Comparison of ENCODE assay signal across 27 cellular contexts in genomic region chr5:30384171-30384570, GRCh38.
DNase-seq lines count a peak whose midpoint lies in the region; ATAC-seq, FAIRE-seq and TF ChIP-seq lines count a peak whose summit lies in the region.
"Had no signal": no experiment of that assay in that cellular context is flagged by ENCODE, and none has a peak within 500 bp of the region (broad histone marks: within the 10 kb centered on the region; RNA-seq: fewer than 3 reads in every experiment).

No MANE protein-coding gene starts in this region.

- H2BK5ac ChIP-seq in IMR-90 (ENCODE audit: low read depth, low read length, poor library complexity, severe bottlenecking) (no peak overlapping the region), mesenchymal stem cell (ENCODE audit: low read depth, low read length, poor library complexity, severe bottlenecking) (no peak overlapping the region)

- H3K18ac ChIP-seq in IMR-90 (ENCODE audit: low read depth, low read length) (no peak overlapping the region), mesenchymal stem cell (ENCODE audit: low read depth in 1 of 2, low read length in 2 of 2) (no peak overlapping the region)

- H3K4me3 Mint-ChIP-seq in type B pancreatic cell = no peak overlapping the region
- H3K4me3 Mint-ChIP-seq: CD14-positive monocyte; CD4-positive, alpha-beta memory T cell; CD4-positive, CD25-positive, alpha-beta regulatory T cell; CD8-positive, alpha-beta memory T cell had no signal

- no peaks in the 10 kb centered on the region for H3K79me1 ChIP-seq in IMR-90 (ENCODE audit: low read depth in 1 of 2, low read length in 2 of 2)
- no peaks in the 10 kb centered on the region for H3K79me1 ChIP-seq in mesenchymal stem cell (replicated peaks; ENCODE audit: low read length, poor library complexity, severe bottlenecking)

- FAIRE-seq in HepG2 (lab: Jason Lieb, UNC) = no peak
- FAIRE-seq: GM12878, GM12892, GM18507 had no signal

- H3K4ac ChIP-seq in IMR-90 (ENCODE audit: low read depth, low read length) (no peak overlapping the region), mesenchymal stem cell (ENCODE audit: low read depth in 1 of 2, low read length in 2 of 2) (no peak overlapping the region)

- WGBS in HepG2 (ENCODE audit: low lambda C conversion rate) = 0% methylated on average over 4 of the region's 4 CpGs
- WGBS in right lobe of liver (ENCODE audit: insufficient coverage, low coverage, low lambda C conversion rate, missing lambda C conversion rate) = 67% methylated on average over 4 of the region's 4 CpGs
- no CpG with 5 or more reads among the region's 4 CpGs for WGBS in IMR-90 (ENCODE audit: extremely low coverage in 2 of 2, insufficient read length in 1 of 2), 2 experiments
- 80% methylated on average over 1 of the region's 4 CpGs for whole genome bisulfite sequencing in mesenchymal stem cell

- H3K14ac ChIP-seq in IMR-90 (replicated peaks; ENCODE audit: low read depth, low read length) (no peak overlapping the region), mesenchymal stem cell (ENCODE audit: low read length in 2 of 2) (no peak overlapping the region)

- H3K4me2 ChIP-seq in HepG2 (ENCODE audit: low read depth, low read length) (no peak overlapping the region), IMR-90 (ENCODE audit: low read depth, low read length) (no peak overlapping the region), neural cell (ENCODE audit: low read length) (no peak overlapping the region), mesenchymal stem cell (ENCODE audit: low read length, poor library complexity, severe bottlenecking) (no peak overlapping the region)
- H3K4me2 ChIP-seq: BLaER1 had no signal

- no peak overlapping the region for H3K4me3 ChIP-seq in HepG2 (replicated peaks in 1 of 3; ENCODE audit: insufficient read depth in 1 of 3, low read depth in 2 of 3, low read length in 3 of 3)
- no peak overlapping the region for H3K4me3 ChIP-seq in right lobe of liver
- H3K4me3 ChIP-seq in IMR-90 (ENCODE audit: insufficient read depth, low read depth, low read length) = no peak overlapping the region
- H3K4me3 ChIP-seq in neural cell (ENCODE audit: low read length) = no peak overlapping the region
- no peak overlapping the region for H3K4me3 ChIP-seq in mesenchymal stem cell (ENCODE audit: insufficient read depth in 1 of 2, low read depth in 1 of 2, low read length in 2 of 2)
- H3K4me3 ChIP-seq: BLaER1, GM12878 had no signal

- H3K27ac ChIP-seq in HepG2 (ENCODE audit: extremely low read length, insufficient read depth, low read length) (no peak overlapping the region), right lobe of liver (no peak overlapping the region), IMR-90 (ENCODE audit: insufficient read depth, low read length) (no peak overlapping the region), neural cell (ENCODE audit: low read length) (peak overlapping the region; percentile 14), mesenchymal stem cell (ENCODE audit: low read length, poor library complexity, severe bottlenecking) (no peak overlapping the region)
- H3K27ac ChIP-seq: 22Rv1, BLaER1 had no signal

- H2BK15ac ChIP-seq in IMR-90 (ENCODE audit: low read depth, low read length) (no peak overlapping the region), mesenchymal stem cell (ENCODE audit: low read depth, poor library complexity, severe bottlenecking) (no peak overlapping the region)

- no peak for TF ChIP-seq CTCF in HepG2 (CRISPR knock-in tag; IDR thresholded peaks at IDR 0.05)
- TF ChIP-seq CTCF in right lobe of liver (IDR thresholded peaks at IDR 0.05) = no peak
- TF ChIP-seq CTCF in IMR-90 (conservative IDR thresholded peaks at IDR 0.05; ENCODE audit: low read depth, low read length) = no peak
- TF ChIP-seq CTCF in neural cell (IDR thresholded peaks at IDR 0.05; ENCODE audit: poor library complexity, severe bottlenecking) = no peak
- TF ChIP-seq CTCF in type B pancreatic cell (conservative IDR thresholded peaks at IDR 0.05) = no peak

- H3K9me3 ChIP-seq in HepG2 (ENCODE audit: low read length) (no peaks in the 10 kb centered on the region), right lobe of liver (no peaks in the 10 kb centered on the region), IMR-90 (ENCODE audit: control insufficient read depth, insufficient read depth, low read length) (no peaks in the 10 kb centered on the region), neural cell (ENCODE audit: low read length) (no peaks in the 10 kb centered on the region), mesenchymal stem cell (ENCODE audit: control insufficient read depth, low read length) (peaks cover 6% of the 10 kb centered on the region)
- H3K9me3 ChIP-seq: BE2C, BLaER1 had no signal

- no peak overlapping the region for H4K5ac ChIP-seq in IMR-90 (ENCODE audit: low read depth, low read length)

- H4K91ac ChIP-seq in IMR-90 (ENCODE audit: insufficient read depth, low read depth, low read length) (no peak overlapping the region), mesenchymal stem cell (ENCODE audit: low read length) (no peak overlapping the region)

- H3K9ac ChIP-seq in HepG2 (ENCODE audit: insufficient read depth, low read depth, low read length) (no peak overlapping the region), IMR-90 (ENCODE audit: low read depth, low read length) (no peak overlapping the region), neural cell (ENCODE audit: low read length) (no peak overlapping the region), mesenchymal stem cell (ENCODE audit: low read length) (no peak overlapping the region)
- H3K9ac ChIP-seq: BLaER1 had no signal

- H3K9me2 ChIP-seq in neural cell (ENCODE audit: insufficient read depth, low read length) = no peaks in the 10 kb centered on the region

- H4K8ac ChIP-seq in IMR-90 (ENCODE audit: low read depth in 2 of 2, low read length in 2 of 2) = no peak overlapping the region
- no peak overlapping the region for H4K8ac ChIP-seq in mesenchymal stem cell (ENCODE audit: low read length)

- no peaks in the 10 kb centered on the region for H3K9me1 ChIP-seq in IMR-90 (ENCODE audit: insufficient read depth, low read length)

- no peaks in the 10 kb centered on the region for H3F3A ChIP-seq in neural cell (ENCODE audit: insufficient read depth, low read length, poor library complexity, severe bottlenecking)

- in situ Hi-C loops in HepG2 (cut with HindIII; ENCODE audit: extremely low pct_ligation_motif_present, low pct_unique_long_range_greater_than_20kb) = no loop called here
- in situ Hi-C loops in IMR-90 (cut with MboI; ENCODE audit: low sequenced_read_pairs) = no loop called here

- H3K27me3 Mint-ChIP-seq in type B pancreatic cell = no peaks in the 10 kb centered on the region
- H3K27me3 Mint-ChIP-seq: CD4-positive, alpha-beta memory T cell; CD4-positive, CD25-positive, alpha-beta regulatory T cell; CD8-positive, alpha-beta memory T cell had no signal

- intact Hi-C loops in HepG2 (cut with micrococcal nuclease; ENCODE audit: unreplicated experiment) (no loop called here), right lobe of liver (cut with DNase I) (no loop called here), IMR-90 (cut with micrococcal nuclease) (no loop called here)

- H3K79me2 ChIP-seq in HepG2 (ENCODE audit: insufficient read depth, low read length) = no peaks in the 10 kb centered on the region
- no peaks in the 10 kb centered on the region for H3K79me2 ChIP-seq in neural cell (replicated peaks; ENCODE audit: insufficient read depth, low read length)

- H3K27ac Mint-ChIP-seq in type B pancreatic cell = no peak overlapping the region
- H3K27ac Mint-ChIP-seq: CD14-positive monocyte; CD4-positive, alpha-beta memory T cell; CD4-positive, CD25-positive, alpha-beta regulatory T cell; CD8-positive, alpha-beta memory T cell had no signal

- H3K36me3 Mint-ChIP-seq in type B pancreatic cell = no peaks in the 10 kb centered on the region
- H3K36me3 Mint-ChIP-seq: CD14-positive monocyte; CD4-positive, alpha-beta memory T cell; CD4-positive, CD25-positive, alpha-beta regulatory T cell; CD8-positive, alpha-beta memory T cell had no signal

- no peaks in the 10 kb centered on the region for H3K36me3 ChIP-seq in HepG2 (replicated peaks in 1 of 2; ENCODE audit: control insufficient read depth in 1 of 2, insufficient read depth in 2 of 2, low read length in 2 of 2)
- H3K36me3 ChIP-seq in right lobe of liver = no peaks in the 10 kb centered on the region
- no peaks in the 10 kb centered on the region for H3K36me3 ChIP-seq in IMR-90 (ENCODE audit: control insufficient read depth, insufficient read depth, low read length)
- H3K36me3 ChIP-seq in neural cell (ENCODE audit: insufficient read depth, low read length) = no peaks in the 10 kb centered on the region
- no peaks in the 10 kb centered on the region for H3K36me3 ChIP-seq in mesenchymal stem cell (ENCODE audit: control insufficient read depth in 1 of 2, insufficient read depth in 2 of 2, low read depth in 1 of 2, low read length in 2 of 2)
- H3K36me3 ChIP-seq: BE2C, BLaER1 had no signal

- H2AK5ac ChIP-seq in IMR-90 (ENCODE audit: low read depth, low read length) = no peak overlapping the region
- no peak overlapping the region for H2AK5ac ChIP-seq in mesenchymal stem cell (ENCODE audit: low read length, severe bottlenecking)

- TF ChIP-seq RAD21 in HepG2 (CRISPR knock-in tag; IDR thresholded peaks at IDR 0.05) (no peak), IMR-90 (IDR thresholded peaks at IDR 0.05; ENCODE audit: low read length) (no peak), neural cell (conservative IDR thresholded peaks at IDR 0.05) (no peak)

- H2BK20ac ChIP-seq in IMR-90 (ENCODE audit: low read depth, low read length) = no peak overlapping the region

- H3K23ac ChIP-seq in IMR-90 (ENCODE audit: low read depth, low read length) = no peak overlapping the region
- H3K23ac ChIP-seq in mesenchymal stem cell (ENCODE audit: low read length in 2 of 2) = no peak overlapping the region

- ATAC-seq in HepG2 (no peak), right lobe of liver (no peak), IMR-90 (ENCODE audit: low read depth) (no peak)
- ATAC-seq: GM12878 had no signal

- H4K20me1 ChIP-seq in HepG2 (ENCODE audit: insufficient read depth, low read length) (no peaks in the 10 kb centered on the region), IMR-90 (ENCODE audit: insufficient read depth, low read length) (no peaks in the 10 kb centered on the region), neural cell (ENCODE audit: insufficient read depth) (no peaks in the 10 kb centered on the region)
- H4K20me1 ChIP-seq: BLaER1 had no signal

- H2BK12ac ChIP-seq in mesenchymal stem cell (ENCODE audit: low read length in 2 of 2) = no peak overlapping the region

- TF ChIP-seq POLR2A in HepG2 (IDR thresholded peaks at IDR 0.05; ENCODE audit: insufficient read depth in 1 of 2, low read depth in 2 of 2, low read length in 2 of 2) = no peak
- TF ChIP-seq POLR2A in right lobe of liver (IDR thresholded peaks at IDR 0.05) = no peak
- TF ChIP-seq POLR2A in IMR-90 (IDR thresholded peaks at IDR 0.05; ENCODE audit: low read depth, low read length) = no peak

- POLR2A ChIA-PET in HepG2 (lab: Yijun Ruan, JAX) = no interaction called here
- POLR2A ChIA-PET in IMR-90 (lab: Charles Lee; ENCODE audit: unreplicated experiment) = no interaction called here

- H2AFZ ChIP-seq in HepG2 (ENCODE audit: low read length) = no peak overlapping the region
- no peak overlapping the region for H2AFZ ChIP-seq in IMR-90 (replicated peaks; ENCODE audit: low read length, poor library complexity)
- H2AFZ ChIP-seq in neural cell (ENCODE audit: low read depth, low read length) = no peak overlapping the region
- no peak overlapping the region for H2AFZ ChIP-seq in mesenchymal stem cell (ENCODE audit: low read depth, low read length)

- no peaks in the 10 kb centered on the region for H3K4me1 Mint-ChIP-seq in type B pancreatic cell (ENCODE audit: unreplicated experiment)
- H3K4me1 Mint-ChIP-seq: CD14-positive monocyte; CD4-positive, alpha-beta memory T cell; CD4-positive, CD25-positive, alpha-beta regulatory T cell; CD8-positive, alpha-beta memory T cell had no signal

- CTCF ChIA-PET in HepG2 (lab: Yijun Ruan, JAX; ENCODE audit: low intra/inter-chr PET ratio, low total read pairs) (no interaction called here), IMR-90 (lab: Yijun Ruan, JAX) (no interaction called here)

- no peak for TF ChIP-seq EP300 in HepG2 (IDR thresholded peaks at IDR 0.05; ENCODE audit: low read depth in 2 of 2, low read length in 2 of 2)
- TF ChIP-seq EP300 in HepG2 (CRISPR knock-in tag; IDR thresholded peaks at IDR 0.05; ENCODE audit: borderline replicate concordance) = no peak
- TF ChIP-seq EP300 in neural cell (conservative IDR thresholded peaks at IDR 0.05; ENCODE audit: poor library complexity, severe bottlenecking) = no peak

- dilution Hi-C loops in IMR-90 (cut with HindIII; ENCODE audit: low sequenced_read_pairs, unreplicated experiment) = no loop called here

- H3K4me1 ChIP-seq in HepG2 (ENCODE audit: insufficient read depth, low read length) (no peaks in the 10 kb centered on the region), right lobe of liver (no peaks in the 10 kb centered on the region), IMR-90 (ENCODE audit: control insufficient read depth, insufficient read depth, low read length) (no peaks in the 10 kb centered on the region), mesenchymal stem cell (ENCODE audit: control insufficient read depth, insufficient read depth, low read depth, low read length) (no peaks in the 10 kb centered on the region)
- H3K4me1 ChIP-seq: BE2C, BLaER1 had no signal

- H3K56ac ChIP-seq in IMR-90 (ENCODE audit: extremely low read depth, insufficient read depth, low read length) = no peak overlapping the region

- no peak for DNase-seq in HepG2 (ENCODE audit: low spot score)
- DNase-seq in right lobe of liver = no peak
- no peak for DNase-seq in IMR-90
- no peak for DNase-seq in mesenchymal stem cell
- DNase-seq in activated naive CD4-positive, alpha-beta T cell (lab: John Stamatoyannopoulos, UW) = no peak
- no peak for DNase-seq in type B pancreatic cell (ENCODE audit: extremely low spot score, unreplicated experiment)
- DNase-seq: ACHN; BE2C; C1 segment of cervical spinal cord; CD4-positive, alpha-beta memory T cell; CD4-positive, CD25-positive, alpha-beta regulatory T cell; CD8-positive, alpha-beta memory T cell; COR-L47; DMS 273 treated with DMSO at 0.1 percent for 48 hours; DMS153; DMS53; DMS79; DND-41; EL; GDM1 had no signal

- no TSS peak for BruUV-seq in HepG2 (replicated peaks; lab: Mats Ljungman, UMichigan)
- no TSS peak for BruUV-seq in IMR-90 (replicated peaks; lab: Mats Ljungman, UMichigan)

- H2AK9ac ChIP-seq in IMR-90 (replicated peaks; ENCODE audit: low read depth, low read length, poor library complexity) = no peak overlapping the region

- H3K27me3 ChIP-seq in HepG2 (ENCODE audit: control insufficient read depth in 1 of 2, insufficient read depth in 2 of 2, low read length in 2 of 2) = no peaks in the 10 kb centered on the region
- H3K27me3 ChIP-seq in right lobe of liver = no peaks in the 10 kb centered on the region
- no peaks in the 10 kb centered on the region for H3K27me3 ChIP-seq in IMR-90 (ENCODE audit: control insufficient read depth, insufficient read depth, low read length)
- no peaks in the 10 kb centered on the region for H3K27me3 ChIP-seq in neural cell (ENCODE audit: insufficient read depth, low read depth, low read length)
- H3K27me3 ChIP-seq in mesenchymal stem cell (ENCODE audit: control insufficient read depth in 1 of 2, insufficient read depth in 1 of 2, low read length in 2 of 2) = no peaks in the 10 kb centered on the region
- H3K27me3 ChIP-seq: BE2C, BLaER1 had no signal

- no peak overlapping the region for H2BK120ac ChIP-seq in IMR-90 (ENCODE audit: low read depth, low read length)
- H2BK120ac ChIP-seq in mesenchymal stem cell (ENCODE audit: low read depth, low read length) = no peak overlapping the region

- no peaks in the 10 kb centered on the region for H3K9me3 Mint-ChIP-seq in type B pancreatic cell
